ENCODE assay signal across 8 cellular contexts in genomic region chr1:65174585-65174984, GRCh38. TPM values are rescaled to one million over a fixed set of nuclear protein-coding genes. Genes with fewer than 3 reads are reported as not detected.
DNase-seq lines count a peak whose midpoint lies in the region; ATAC-seq, FAIRE-seq and TF ChIP-seq lines count a peak whose summit lies in the region.

No MANE protein-coding gene starts in this region.

- no peaks in the 10 kb centered on the region for H3K9me3 ChIP-seq in body of pancreas
- no peaks in the 10 kb centered on the region for H3K9me3 ChIP-seq in BE2C

- FAIRE-seq in HTR-8/SVneo (lab: Jason Lieb, UNC): no peak

- 58 to 73% methylated on average over 3 of the region's 3 CpGs for WGBS in body of pancreas, 2 donors

- DNase-seq in ELF-1 (ENCODE audit: low read depth, low spot score): peak; percentile 26
- DNase-seq in HTR-8/SVneo (ENCODE audit: insufficient read length, low spot score): peak; percentile 75
- DNase-seq in body of pancreas: peak; percentile 16 to 70 (median 36)
- DNase-seq in myocyte (ENCODE audit: low read depth): peak; percentile 94
- no peak for DNase-seq in NCI-H1048 (lab: John Stamatoyannopoulos, UW)
- no peak for DNase-seq in UCSD-AML1 (lab: John Stamatoyannopoulos, UW; ENCODE audit: unreplicated experiment)
- DNase-seq in BE2C: no peak

- no peak for TF ChIP-seq POLR2A in body of pancreas (IDR thresholded peaks at IDR 0.05)

- H3K4me3 ChIP-seq in body of pancreas (no peak overlapping the region), BE2C (ENCODE audit: low read depth, low read length) (no peak overlapping the region)

- no peak for TF ChIP-seq CTCF in body of pancreas (IDR thresholded peaks at IDR 0.05)
- TF ChIP-seq CTCF in BE2C (IDR thresholded peaks at IDR 0.05; ENCODE audit: low read depth, low read length): no peak

- ATAC-seq in GM21737 (IDR thresholded peaks at IDR 0.05; ENCODE audit: unreplicated experiment): peak; percentile 91
- no peak for ATAC-seq in body of pancreas

- intact Hi-C loops in body of pancreas (cut with DNase I): no loop called here

- H3K36me3 ChIP-seq in body of pancreas (replicated peaks in 1 of 2; ENCODE audit: insufficient read depth in 1 of 2, low read depth in 2 of 2) (no peaks in the 10 kb centered on the region), BE2C (no peaks in the 10 kb centered on the region)

- H3K27me3 ChIP-seq in body of pancreas (no peaks in the 10 kb centered on the region), BE2C (no peaks in the 10 kb centered on the region)

- H3K4me1 ChIP-seq in body of pancreas: no peaks in the 10 kb centered on the region
- no peaks in the 10 kb centered on the region for H3K4me1 ChIP-seq in BE2C

- no peak overlapping the region for H3K27ac ChIP-seq in body of pancreas

RNA-seq across cellular contexts. Expression of gene AK4, which starts 26.6 kb away (rescaled TPM):
- 10 to 100 TPM in 1 of 2 donors, 1 to 10 TPM in 1; 8.8 to 20.4 TPM for total RNA-seq in body of pancreas
- 12.5 and 15.1 TPM in 2 replicates for total RNA-seq in myocyte
- 38.3 TPM for polyA plus RNA-seq in myocyte (2012)
- 1.5 TPM for polyA plus RNA-seq in BE2C (2012; ENCODE audit: insufficient read depth, insufficient read length, low read depth)

Comparison
In these comparisons a context has a peak if more than half of its experiments do, and no peak if none do; other contexts are left out.
1. DNase-seq: peak in ELF-1 (single experiment), HTR-8/SVneo (single experiment), body of pancreas (4 of 4) and myocyte (single experiment); none in NCI-H1048 (single experiment), UCSD-AML1 (single experiment) and BE2C (single experiment).